Comparison of ENCODE assay signal across 21 cellular contexts in genomic region chr5:93343570-93343969, GRCh38.
DNase-seq lines count a peak whose midpoint lies in the region; ATAC-seq, FAIRE-seq and TF ChIP-seq lines count a peak whose summit lies in the region.
"Had no signal": no experiment of that assay in that cellular context is flagged by ENCODE, and none has a peak within 500 bp of the region (broad histone marks: within the 10 kb centered on the region; RNA-seq: fewer than 3 reads in every experiment).

No MANE protein-coding gene starts in this region.

- H3K9me3 ChIP-seq in GM12878 (replicated peaks; ENCODE audit: control insufficient read depth, insufficient read depth, low read length), result no peaks in the 10 kb centered on the region
- H3K9me3 ChIP-seq in right cardiac atrium (ENCODE audit: control insufficient read depth, low read length), result no peaks in the 10 kb centered on the region
- H3K9me3 ChIP-seq: esophagus muscularis mucosa, right lobe of liver had no signal

- POLR2A ChIA-PET in GM12878 (lab: Charles Lee), result no interaction called here

- WGBS in GM12878 (ENCODE audit: insufficient coverage, insufficient replicate concordance, low lambda C conversion rate, missing lambda C conversion rate), result 0% methylated on average over 3 of the region's 3 CpGs
- 80% methylated on average over 3 of the region's 3 CpGs for WGBS in right cardiac atrium

- H3K27me3 ChIP-seq in GM12878 (replicated peaks in 1 of 2; ENCODE audit: control insufficient read depth in 2 of 2, insufficient read depth in 2 of 2, low read length in 1 of 2) (no peaks in the 10 kb centered on the region), right cardiac atrium (ENCODE audit: control insufficient read depth, insufficient read depth) (no peaks in the 10 kb centered on the region)
- H3K27me3 ChIP-seq: esophagus muscularis mucosa, right lobe of liver had no signal

- no peaks in the 10 kb centered on the region for H4K20me1 ChIP-seq in GM12878 (ENCODE audit: control insufficient read depth, insufficient read depth)

- H3K4me2 ChIP-seq in GM12878 (ENCODE audit: control insufficient read depth, insufficient read depth), result no peak overlapping the region

- TF ChIP-seq POLR2A in GM12891 (IDR thresholded peaks at IDR 0.05; ENCODE audit: low read depth, low read length), result no peak
- no peak for TF ChIP-seq POLR2A in GM12878 (IDR thresholded peaks at IDR 0.05; ENCODE audit: low read depth, low read length)

- H3K9ac ChIP-seq in GM12878 (ENCODE audit: control insufficient read depth, insufficient read depth, low read length), result no peak overlapping the region

- in situ Hi-C loops in GM12878 (cut with MboI), result no loop called here

- ATAC-seq in GM21381 (IDR thresholded peaks at IDR 0.05; ENCODE audit: unreplicated experiment) (peak; percentile 63), HG03342 (IDR thresholded peaks at IDR 0.05; ENCODE audit: unreplicated experiment) (peak; percentile 42), GM12878 (peak; percentile 64), right cardiac atrium (no peak)
- ATAC-seq: effector memory CD8-positive, alpha-beta T cell; naive thymus-derived CD8-positive, alpha-beta T cell; right lobe of liver had no signal

- DNase-seq in GM12891 (ENCODE audit: insufficient read length, low spot score), result no peak
- DNase-seq in GM12878 (ENCODE audit: low read depth, low spot score), result peak; percentile 11
- DNase-seq in right cardiac atrium, result no peak
- DNase-seq in NCI-H2081 (lab: John Stamatoyannopoulos, UW), result no peak
- no peak for DNase-seq in SHP77 (lab: John Stamatoyannopoulos, UW)
- DNase-seq in NCI-H510A treated with DMSO at 0.1 percent for 48 hours (lab: John Stamatoyannopoulos, UW), result no peak
- DNase-seq: activated CD8-positive, alpha-beta memory T cell treated with anti-CD3 and anti-CD28 coated beads, Interleukin-2, amount 50 U/mL, for 4 hours; effector memory CD8-positive, alpha-beta T cell; GOT3; MV-4-11; naive thymus-derived CD8-positive, alpha-beta T cell; NCI-H187 treated with DMSO at 0.1 percent for 48 hours; right lobe of liver; stimulated activated CD4-positive, alpha-beta T cell treated with anti-CD3 and anti-CD28 coated beads, Interleukin-15, amount 100 ng/mL, for 24 hours; substantia nigra had no signal

- TF ChIP-seq EP300 in GM12878 (IDR thresholded peaks at IDR 0.05; ENCODE audit: borderline replicate concordance in 1 of 2, control insufficient read depth in 1 of 2, low read depth in 2 of 2, low read length in 2 of 2), result no peak

- TF ChIP-seq CTCF in GM12878 (IDR thresholded peaks at IDR 0.05 in 2 of 3, conservative IDR thresholded peaks at IDR 0.05 in 1 of 3; ENCODE audit: control insufficient read depth in 2 of 3, extremely low read depth in 1 of 3, insufficient read depth in 1 of 3, low read depth in 3 of 3, low read length in 3 of 3), result no peak

- intact Hi-C loops in GM12878 (cut with micrococcal nuclease; ENCODE audit: unreplicated experiment), result no loop called here
- intact Hi-C loops in right cardiac atrium (cut with DNase I), result no loop called here

- RAD21 ChIA-PET in GM12878 (lab: Charles Lee; ENCODE audit: unreplicated experiment), result no interaction called here

- peaks cover 15% of the 10 kb centered on the region; the same call in 1 of the 2 replicates for H3K4me1 ChIP-seq in GM12878 (ENCODE audit: control insufficient read depth, insufficient read depth, low read length)
- H3K4me1 ChIP-seq in right cardiac atrium (ENCODE audit: control insufficient read depth, insufficient read depth, low read length), result no peaks in the 10 kb centered on the region
- H3K4me1 ChIP-seq: esophagus muscularis mucosa, right lobe of liver had no signal

- H2AFZ ChIP-seq in GM12878 (ENCODE audit: control insufficient read depth, low read depth, low read length), result no peak overlapping the region

- BruUV-seq in GM12878 (replicated peaks; lab: Mats Ljungman, UMichigan), result no TSS peak

- FAIRE-seq in GM12891 (lab: Jason Lieb, UNC), result peak; percentile 26
- peak; percentile 54 for FAIRE-seq in GM12878 (lab: Jason Lieb, UNC)
- FAIRE-seq: colon had no signal

- no peaks in the 10 kb centered on the region for H3K36me3 ChIP-seq in GM12878 (ENCODE audit: control insufficient read depth in 2 of 2, insufficient read depth in 2 of 2, low read length in 1 of 2)
- H3K36me3 ChIP-seq: esophagus muscularis mucosa, right lobe of liver had no signal

- TF ChIP-seq RAD21 in GM12878 (IDR thresholded peaks at IDR 0.05; ENCODE audit: insufficient read depth, low read depth, low read length), result no peak

- no peak overlapping the region for H3K27ac ChIP-seq in GM12878 (ENCODE audit: control insufficient read depth, insufficient read depth)
- H3K27ac ChIP-seq in right cardiac atrium (ENCODE audit: low read length), result no peak overlapping the region
- H3K27ac ChIP-seq: C4-2B, esophagus muscularis mucosa, right lobe of liver, SK-N-MC had no signal

- CTCF ChIA-PET in GM12878 (lab: Yijun Ruan, JAX), result interaction anchor here (0.6 kb wide), 1 partner anchor 41 kb away, joined by 3 read pairs; no protein-coding TSS in a partner anchor

- no peaks in the 10 kb centered on the region for H3K79me2 ChIP-seq in GM12878 (ENCODE audit: control insufficient read depth, insufficient read depth, low read length)

- H3K4me3 ChIP-seq in GM12878 (no peak overlapping the region), right cardiac atrium (ENCODE audit: low read length) (no peak overlapping the region)
- H3K4me3 ChIP-seq: esophagus muscularis mucosa, right lobe of liver, SK-N-MC had no signal

- SMC1A ChIA-PET in GM12878 (lab: Charles Lee; ENCODE audit: uncharacterized antibody, unreplicated experiment), result interaction anchor here (0.9 kb wide), 1 partner anchor 364 kb away, joined by 3 read pairs; no protein-coding TSS in a partner anchor

TF ChIP-seq in GM12891, 5 proteins besides CTCF, POLR2A, EP300 and RAD21:
- no peak for TF ChIP-seq POU2F2 (IDR thresholded peaks at IDR 0.05; ENCODE audit: low read depth, low read length)
- no peak for TF ChIP-seq TAF1 (IDR thresholded peaks at IDR 0.05; ENCODE audit: low read depth, low read length)

TF ChIP-seq in GM12878, 131 proteins besides CTCF, POLR2A, EP300 and RAD21:
- no peak for TF ChIP-seq EED (IDR thresholded peaks at IDR 0.05; ENCODE audit: low read depth)
- peak; percentile 58 for TF ChIP-seq JUNB (IDR thresholded peaks at IDR 0.05)
- TF ChIP-seq RUNX3 (IDR thresholded peaks at IDR 0.05; ENCODE audit: low read length), result peak; percentile 76
- TF ChIP-seq PKNOX1 (IDR thresholded peaks at IDR 0.05), result peak; percentile 73
- TF ChIP-seq SKIL (IDR thresholded peaks at IDR 0.05; ENCODE audit: low read depth, poor library complexity, severe bottlenecking), result no peak
- no peak for TF ChIP-seq PBX3 (IDR thresholded peaks at IDR 0.05; ENCODE audit: insufficient replicate concordance, low read depth, low read length)
- peak; percentile 22; the same call in 1 of the 2 replicates for TF ChIP-seq NFIC (IDR thresholded peaks at IDR 0.05; ENCODE audit: low read depth, low read length)
TF ChIP-seq in GM12878: peak in this region for 4.

Comparison
In these comparisons a context has a peak if more than half of its experiments do, and no peak if none do; other contexts are left out.
1. ATAC-seq: peak in GM21381 (single experiment), HG03342 (single experiment) and GM12878 (single experiment); none in right cardiac atrium (0 of 2).